ENCODE assay signal across 8 cellular contexts in genomic region chr9:83920942-83921707, GRCh38.
DNase-seq lines count a peak whose midpoint lies in the region; ATAC-seq lines count a peak whose summit lies in the region.

KIF27 (minus strand) TSS chr9:83921432; CDS start chr9:83915591, 5,841 bp downstream.

- peak within 1 kb of the TSS; percentile 93 for H3K27ac Mint-ChIP-seq in central memory CD8-positive, alpha-beta T cell (ENCODE audit: low read depth)

- peak within 1 kb of the TSS; percentile 87 for H3K4me3 Mint-ChIP-seq in central memory CD8-positive, alpha-beta T cell

- ATAC-seq in GM19035 (IDR thresholded peaks at IDR 0.05; ENCODE audit: unreplicated experiment) (peak; percentile 91), HG03342 (IDR thresholded peaks at IDR 0.05; ENCODE audit: unreplicated experiment) (peak; percentile 87)
- peak; percentile 88 for ATAC-seq in central memory CD8-positive, alpha-beta T cell (replicated peaks; ENCODE audit: extremely low read depth, poor library complexity, severe bottlenecking)

- H3K4me1 Mint-ChIP-seq in central memory CD8-positive, alpha-beta T cell, result peaks cover 20% of the 10 kb centered on the region

- no peaks in the 10 kb centered on the region for H3K27me3 Mint-ChIP-seq in central memory CD8-positive, alpha-beta T cell

- H3K36me3 Mint-ChIP-seq in central memory CD8-positive, alpha-beta T cell (ENCODE audit: insufficient read depth), result peaks cover 15% of the 10 kb centered on the region

- H3K9me3 Mint-ChIP-seq in central memory CD8-positive, alpha-beta T cell, result no peaks in the 10 kb centered on the region

- DNase-seq in AML-193 (lab: John Stamatoyannopoulos, UW) (peak; percentile 90 to 91), NCI-H345 treated with DMSO at 0.1 percent for 48 hours (lab: John Stamatoyannopoulos, UW; ENCODE audit: unreplicated experiment) (peak; percentile 57), islet precursor cell (peak; percentile 99)
- DNase-seq in activated CD4-positive, CD25-positive, alpha-beta regulatory T cell treated with anti-CD3 and anti-CD28 coated beads, Interleukin-2, amount 50 U/mL, for 16 hours (ENCODE audit: low read depth, low spot score), result peak; percentile 87
- DNase-seq in central memory CD8-positive, alpha-beta T cell (ENCODE audit: low spot score in 2 of 2), result peak; percentile 90 to 97
- peak; percentile 98 for DNase-seq in stimulated activated CD4-positive, alpha-beta T cell treated with anti-CD3 and anti-CD28 coated beads, Interleukin-12 subunit alpha, Interleukin-12 subunit beta, amount 100 ng/mL, for 4 hours

Comparison
In these comparisons a context has a peak if more than half of its experiments do, and no peak if none do; other contexts are left out.
1. Peak in every context shown above with its lines: DNase-seq and ATAC-seq.